Comparison of ENCODE assay signal across 7 cellular contexts in genomic region chr14:41607966-41608663, GRCh38. TPM values are rescaled to one million over a fixed set of nuclear protein-coding genes. Genes with fewer than 3 reads are reported as not detected.
DNase-seq lines count a peak whose midpoint lies in the region; ATAC-seq, FAIRE-seq and TF ChIP-seq lines count a peak whose summit lies in the region.

No MANE protein-coding gene starts in this region.

- no peaks in the 10 kb centered on the region for H3K36me3 ChIP-seq in HUES64 (ENCODE audit: insufficient read depth, low read length)
- no peaks in the 10 kb centered on the region for H3K36me3 ChIP-seq in SK-N-MC (ENCODE audit: insufficient read depth, low read length)

- peaks cover 72 to 84% of the 10 kb centered on the region in 2 donors for H3K27me3 Mint-ChIP-seq in stimulated activated naive B cell treated with anti-CD40 and anti-IgM and Interleukin-4, amounts not matched to agents 10 μg/mL and 1 μg/mL and 100 μg/mL, for 72 hours

- H3K9ac ChIP-seq in HUES64 (ENCODE audit: low read depth, low read length) (no peak overlapping the region), SK-N-MC (ENCODE audit: insufficient read length) (peak overlapping the region; percentile 73)

- under 1% methylated on average over 53 of the region's 55 CpGs for WGBS in HUES64
- under 1% methylated on average over 55 of the region's 55 CpGs for WGBS in right cardiac atrium

- H3K27ac ChIP-seq in HUES64 (ENCODE audit: low read depth, low read length) (no peak overlapping the region), SK-N-MC (no peak overlapping the region; the same call in 1 of the 2 replicates), right cardiac atrium (ENCODE audit: low read length) (no peak overlapping the region)

- H3K4me3 ChIP-seq in HUES64 (ENCODE audit: low read length): peak overlapping the region; percentile 71
- H3K4me3 ChIP-seq in SK-N-MC: peak overlapping the region; percentile 92
- H3K4me3 ChIP-seq in right cardiac atrium (ENCODE audit: low read length): peak overlapping the region; percentile 55

- H3K9me3 ChIP-seq in HUES64 (ENCODE audit: insufficient read depth, low read depth, low read length) (no peaks in the 10 kb centered on the region), SK-N-MC (ENCODE audit: low read depth, low read length) (no peaks in the 10 kb centered on the region), right cardiac atrium (ENCODE audit: control insufficient read depth, low read length) (no peaks in the 10 kb centered on the region)

- H3K27ac Mint-ChIP-seq in stimulated activated naive B cell treated with anti-CD40 and anti-IgM and Interleukin-4, amounts not matched to agents 10 μg/mL and 1 μg/mL and 100 μg/mL, for 72 hours: peak overlapping the region; percentile 56

- DNase-seq in SK-N-MC (ENCODE audit: low read depth, low spot score): no peak
- DNase-seq in right cardiac atrium: peak in 2 of 3 donors; percentile 57 to 65
- DNase-seq in stimulated activated naive B cell treated with anti-CD40 and anti-IgM and Interleukin-4, amounts not matched to agents 10 μg/mL and 1 μg/mL and 100 μg/mL, for 72 hours: no peak
- DNase-seq in H54 (ENCODE audit: insufficient read length, low spot score): no peak
- no peak for DNase-seq in HPDE6-E6E7 (ENCODE audit: extremely low spot score)
- DNase-seq in activated CD4-positive, alpha-beta T cell treated with anti-CD3 and anti-CD28 coated beads for 4 hours: no peak

- no peak for ATAC-seq in right cardiac atrium
- no peak for ATAC-seq in stimulated activated naive B cell treated with anti-CD40 and anti-IgM and Interleukin-4, amounts not matched to agents 10 μg/mL and 1 μg/mL and 100 μg/mL, for 72 hours (replicated peaks)

- H3K4me1 Mint-ChIP-seq in stimulated activated naive B cell treated with anti-CD40 and anti-IgM and Interleukin-4, amounts not matched to agents 10 μg/mL and 1 μg/mL and 100 μg/mL, for 72 hours: peaks cover 25 to 35% of the 10 kb centered on the region in 2 donors

- H3K4me1 ChIP-seq in HUES64 (ENCODE audit: insufficient read depth, low read length): peaks cover 8% of the 10 kb centered on the region
- H3K4me1 ChIP-seq in right cardiac atrium (ENCODE audit: control insufficient read depth, insufficient read depth, low read length): no peaks in the 10 kb centered on the region

- no peaks in the 10 kb centered on the region for H3K9me3 Mint-ChIP-seq in stimulated activated naive B cell treated with anti-CD40 and anti-IgM and Interleukin-4, amounts not matched to agents 10 μg/mL and 1 μg/mL and 100 μg/mL, for 72 hours

- intact Hi-C loops in right cardiac atrium (cut with DNase I): no loop called here

- no peaks in the 10 kb centered on the region for H3K36me3 Mint-ChIP-seq in stimulated activated naive B cell treated with anti-CD40 and anti-IgM and Interleukin-4, amounts not matched to agents 10 μg/mL and 1 μg/mL and 100 μg/mL, for 72 hours

- H3K27me3 ChIP-seq in HUES64 (ENCODE audit: insufficient read depth, low read length) (peaks cover 82% of the 10 kb centered on the region), right cardiac atrium (ENCODE audit: control insufficient read depth, insufficient read depth) (no peaks in the 10 kb centered on the region)

- FAIRE-seq in H54 (lab: Jason Lieb, UNC): no peak

- TF ChIP-seq POLR2A in H54 (IDR thresholded peaks at IDR 0.05; ENCODE audit: low read depth, low read length): no peak

- H3K4me3 Mint-ChIP-seq in stimulated activated naive B cell treated with anti-CD40 and anti-IgM and Interleukin-4, amounts not matched to agents 10 μg/mL and 1 μg/mL and 100 μg/mL, for 72 hours: peak overlapping the region; percentile 51 to 76

RNA-seq across cellular contexts. Expression of gene LRFN5, which starts 1.4 kb away (rescaled TPM):
- polyA plus RNA-seq in HUES64 (2013, experiment 1 of 2): 6.9 TPM
- 5.5 TPM for polyA plus RNA-seq in HUES64 (2013, experiment 2 of 2)
- total RNA-seq in right cardiac atrium: 1 to 10 TPM in 3 of 4 donors, under 1 TPM in 1; 0.78 to 1.7 (median 1.1) TPM
- polyA plus RNA-seq in right cardiac atrium: 0.23 TPM

Comparison
In these comparisons a context has a peak if more than half of its experiments do, and no peak if none do; other contexts are left out.
1. DNase-seq: peak in right cardiac atrium (2 of 3); none in SK-N-MC (single experiment), stimulated activated naive B cell treated with anti-CD40 and anti-IgM and Interleukin-4, amounts not matched to agents 10 μg/mL and 1 μg/mL and 100 μg/mL, for 72 hours (single experiment), H54 (single experiment), HPDE6-E6E7 (single experiment) and activated CD4-positive, alpha-beta T cell treated with anti-CD3 and anti-CD28 coated beads for 4 hours (0 of 2).
2. Peak in every context shown above with its lines, with median percentiles within 50 percentile points of each other: H3K4me3 ChIP-seq.